In the genomic region with DNA sequence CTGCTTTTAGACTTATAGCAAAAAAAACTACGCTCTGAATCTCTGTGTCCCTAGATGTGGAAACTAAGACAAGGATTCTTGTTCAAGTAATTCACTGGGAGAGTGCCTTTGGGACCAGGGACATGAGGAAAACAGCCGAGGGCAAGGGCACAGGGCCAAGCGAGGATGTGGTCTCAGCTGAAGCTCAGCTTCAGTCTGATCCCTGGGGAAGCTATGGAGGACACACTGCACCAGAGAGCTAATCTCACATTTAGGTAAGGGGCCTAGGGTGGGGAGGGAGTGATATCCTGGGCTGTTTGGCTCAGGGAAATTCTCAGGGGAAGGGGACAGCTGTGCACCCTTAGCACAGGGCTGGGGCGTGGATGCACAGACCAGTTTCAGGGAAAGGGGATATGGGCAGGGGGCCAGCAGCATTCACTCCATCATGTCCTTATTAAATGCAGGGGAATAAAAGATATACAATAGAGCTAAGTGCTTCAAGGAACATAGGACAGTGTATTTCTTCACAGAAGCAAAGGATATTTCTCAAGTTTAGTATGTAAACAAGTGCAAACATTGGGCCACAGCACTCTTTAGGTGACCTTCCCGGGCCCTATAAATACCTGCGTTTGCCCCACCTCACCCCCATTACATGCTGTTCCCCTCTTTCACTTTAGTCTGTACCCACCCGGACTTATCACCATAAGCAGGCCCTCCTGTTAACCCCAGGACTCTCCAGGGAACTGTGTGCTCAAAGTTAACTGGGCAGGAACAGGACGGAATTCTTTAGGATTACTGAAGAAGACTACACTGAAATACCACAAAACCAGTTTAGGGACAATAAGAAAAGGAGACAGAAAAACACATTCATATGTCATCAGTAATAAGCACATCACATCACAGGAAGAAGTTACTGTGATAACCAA, we compare ENCODE assay signal across 1 cellular context.
TF ChIP-seq lines count a peak whose summit lies in the region.

No MANE protein-coding gene starts in this region.

TF ChIP-seq in HepG2, 621 proteins besides CTCF, POLR2A, EP300 and RAD21:
- TF ChIP-seq ZBTB38 (CRISPR knock-in tag; IDR thresholded peaks at IDR 0.05) (no peak), NRL (CRISPR knock-in tag; IDR thresholded peaks at IDR 0.05; ENCODE audit: borderline replicate concordance) (no peak), ZNF10 (CRISPR knock-in tag; IDR thresholded peaks at IDR 0.05; ENCODE audit: borderline replicate concordance, low read depth) (no peak), HES4 (CRISPR knock-in tag; IDR thresholded peaks at IDR 0.05; ENCODE audit: borderline replicate concordance) (no peak)
- TF ChIP-seq, protein P1, sequence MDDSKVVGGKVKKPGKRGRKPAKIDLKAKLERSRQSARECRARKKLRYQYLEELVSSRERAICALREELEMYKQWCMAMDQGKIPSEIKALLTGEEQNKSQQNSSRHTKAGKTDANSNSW (CRISPR knock-in tag; IDR thresholded peaks at IDR 0.05; ENCODE audit: borderline replicate concordance), result no peak
